Comparison of ENCODE assay signal across 8 cellular contexts in genomic region chr5:14108170-14108996, GRCh38. TPM values are rescaled to one million over a fixed set of nuclear protein-coding genes. Genes with fewer than 3 reads are reported as not detected.
DNase-seq lines count a peak whose midpoint lies in the region; ATAC-seq and TF ChIP-seq lines count a peak whose summit lies in the region.

No MANE protein-coding gene starts in this region.

- H3K27me3 Mint-ChIP-seq in immature natural killer cell (ENCODE audit: low read depth in 3 of 3) = peaks cover 3 to 7% (median 5%) of the 10 kb centered on the region in 3 donors

- H3K27me3 ChIP-seq in OCI-LY1 (ENCODE audit: insufficient read depth, low read length) = no peaks in the 10 kb centered on the region; the same call in 1 of the 2 replicates
- H3K27me3 ChIP-seq in smooth muscle cell (ENCODE audit: low read depth) = no peaks in the 10 kb centered on the region

- H3K4me2 ChIP-seq in OCI-LY1 (ENCODE audit: low read length) (no peak overlapping the region), smooth muscle cell (peak overlapping the region; percentile 79)

- H3K36me3 Mint-ChIP-seq in immature natural killer cell = no peaks in the 10 kb centered on the region

- H3K9me3 ChIP-seq in OCI-LY1 (ENCODE audit: low read length) = no peaks in the 10 kb centered on the region
- no peaks in the 10 kb centered on the region for H3K9me3 ChIP-seq in smooth muscle cell (replicated peaks; ENCODE audit: low read depth)

- WGBS in smooth muscle cell (ENCODE audit: low lambda C conversion rate) = 27% methylated on average over 21 of the region's 21 CpGs

- peak; percentile 80 for ATAC-seq in GM21515 (IDR thresholded peaks at IDR 0.05; ENCODE audit: unreplicated experiment)

- H3F3A ChIP-seq in OCI-LY1 (ENCODE audit: insufficient read depth, low read length) (no peaks in the 10 kb centered on the region), smooth muscle cell (ENCODE audit: low read depth) (no peaks in the 10 kb centered on the region)

- peak overlapping the region in 2 of 6 donors; percentile 41 to 70 for H3K27ac Mint-ChIP-seq in immature natural killer cell

- H4K20me1 ChIP-seq in OCI-LY1 (ENCODE audit: insufficient read depth, low read length) (no peaks in the 10 kb centered on the region), smooth muscle cell (ENCODE audit: low read depth) (no peaks in the 10 kb centered on the region)

- DNase-seq in NCI-H2171 treated with DMSO at 0.1 percent for 48 hours (lab: John Stamatoyannopoulos, UW) = peak; percentile 37
- DNase-seq in NCI-H2171 (lab: John Stamatoyannopoulos, UW) = no peak
- DNase-seq in HS-27A (ENCODE audit: low read depth) = peak; percentile 69
- DNase-seq in T47D (ENCODE audit: low read depth in 1 of 2, low spot score in 1 of 2) = peak; percentile 67 to 81
- DNase-seq in immature natural killer cell = peak; percentile 44 to 48 (median 47)
- DNase-seq in smooth muscle cell (lab: John Stamatoyannopoulos, UW; ENCODE audit: unreplicated experiment) = no peak

- H3K9me2 ChIP-seq in OCI-LY1 (ENCODE audit: low read depth, low read length) = no peaks in the 10 kb centered on the region

- no peak overlapping the region for H2AFZ ChIP-seq in OCI-LY1 (ENCODE audit: low read length)
- peak overlapping the region; percentile 68 for H2AFZ ChIP-seq in smooth muscle cell (ENCODE audit: low read depth)

- no peaks in the 10 kb centered on the region for H3K4me1 ChIP-seq in OCI-LY1 (ENCODE audit: insufficient read depth, low read length, severe bottlenecking)
- H3K4me1 ChIP-seq in smooth muscle cell (ENCODE audit: low read depth) = peaks cover 5% of the 10 kb centered on the region

- H3K4me1 Mint-ChIP-seq in immature natural killer cell = peaks cover 17 to 20% of the 10 kb centered on the region in 2 donors

- in situ Hi-C loops in T47D (cut with HindIII; ENCODE audit: low pct_unique_long_range_greater_than_20kb, low sequenced_read_pairs) = no loop called here

- TF ChIP-seq CTCF in OCI-LY1 (IDR thresholded peaks at IDR 0.05; ENCODE audit: low read length) (peak; percentile 62), smooth muscle cell (IDR thresholded peaks at IDR 0.05; ENCODE audit: borderline replicate concordance, insufficient read depth, poor library complexity, severe bottlenecking) (peak; percentile 84)

- H3K4me3 Mint-ChIP-seq in immature natural killer cell = peak overlapping the region in 3 of 5 donors; percentile 22 to 76 (median 50)

- H3K9ac ChIP-seq in OCI-LY1 (ENCODE audit: low read length) (no peak overlapping the region), smooth muscle cell (ENCODE audit: low read depth) (peak overlapping the region; percentile 7)

- no peaks in the 10 kb centered on the region for H3K9me3 Mint-ChIP-seq in immature natural killer cell

- H3K79me2 ChIP-seq in OCI-LY1 (ENCODE audit: insufficient read depth, low read length) (no peaks in the 10 kb centered on the region), smooth muscle cell (ENCODE audit: low read depth) (no peaks in the 10 kb centered on the region)

- no peak overlapping the region for H3K4me3 ChIP-seq in OCI-LY1 (ENCODE audit: low read depth, low read length, poor library complexity, severe bottlenecking)
- H3K4me3 ChIP-seq in smooth muscle cell = peak overlapping the region; percentile 26

- H3K36me3 ChIP-seq in OCI-LY1 (ENCODE audit: insufficient read depth, low read length) = no peaks in the 10 kb centered on the region
- H3K36me3 ChIP-seq in smooth muscle cell (ENCODE audit: low read depth) = no peaks in the 10 kb centered on the region

- H3K27ac ChIP-seq in OCI-LY1 (ENCODE audit: low read depth, low read length, poor library complexity, severe bottlenecking) (no peak overlapping the region), smooth muscle cell (ENCODE audit: low read depth) (peak overlapping the region; percentile 50)

RNA-seq across cellular contexts. Expression of gene TRIO, which starts 34.8 kb away (rescaled TPM):
- 1 to 10 TPM in 2 of 3 donors, under 1 TPM in 1; 0.70 to 2.3 (median 1.2) TPM for polyA plus RNA-seq in immature natural killer cell
- total RNA-seq in smooth muscle cell = 109 and 118 TPM in 2 replicates
- 10.2 and 30.3 TPM in 2 replicates for polyA plus RNA-seq in smooth muscle cell

Comparison
In these comparisons a context has a peak if more than half of its experiments do, and no peak if none do; other contexts are left out.
1. DNase-seq: peak in NCI-H2171 treated with DMSO at 0.1 percent for 48 hours (single experiment), HS-27A (single experiment), T47D (2 of 2) and immature natural killer cell (3 of 3); none in NCI-H2171 (single experiment) and smooth muscle cell (single experiment).